Comparison of ENCODE assay signal across 1 cellular context in the genomic region with DNA sequence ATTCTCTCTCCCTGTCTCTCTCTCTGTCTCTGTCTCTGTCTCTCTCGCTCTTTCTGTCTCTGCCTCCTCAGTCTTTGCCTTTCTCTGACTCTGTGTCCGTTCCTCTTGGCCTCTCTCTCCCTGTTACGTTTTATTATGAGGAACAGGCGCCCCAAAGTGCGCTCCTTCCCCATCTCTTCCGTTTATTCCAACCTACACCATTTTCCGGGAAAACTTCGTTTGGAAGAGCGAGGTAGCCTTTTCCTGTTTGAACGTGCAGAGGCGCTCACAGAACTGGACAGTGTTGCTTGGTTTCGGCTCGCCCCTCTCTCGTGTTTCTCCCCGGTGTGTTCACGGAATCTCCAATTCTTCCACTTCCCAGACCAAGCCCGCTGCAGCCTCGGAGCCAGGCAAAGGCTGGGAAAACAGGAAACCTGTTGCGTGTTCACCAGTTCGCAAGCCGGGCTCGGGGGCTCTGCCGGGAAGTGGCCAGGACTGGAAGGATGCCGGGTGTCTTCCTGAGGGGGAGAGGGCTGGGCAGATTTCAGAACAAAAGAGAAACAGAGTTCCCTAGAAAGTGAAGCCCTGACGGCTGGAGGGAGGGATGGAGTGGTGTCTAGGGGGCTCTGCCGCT.
TF ChIP-seq lines count a peak whose summit lies in the region.

No MANE protein-coding gene starts in this region.

TF ChIP-seq in SK-N-SH treated with all-trans-retinoic acid at 6 μM for 48 hours, 23 proteins besides CTCF, POLR2A, EP300 and RAD21 (continued from another document):
- TF ChIP-seq, protein P1, sequence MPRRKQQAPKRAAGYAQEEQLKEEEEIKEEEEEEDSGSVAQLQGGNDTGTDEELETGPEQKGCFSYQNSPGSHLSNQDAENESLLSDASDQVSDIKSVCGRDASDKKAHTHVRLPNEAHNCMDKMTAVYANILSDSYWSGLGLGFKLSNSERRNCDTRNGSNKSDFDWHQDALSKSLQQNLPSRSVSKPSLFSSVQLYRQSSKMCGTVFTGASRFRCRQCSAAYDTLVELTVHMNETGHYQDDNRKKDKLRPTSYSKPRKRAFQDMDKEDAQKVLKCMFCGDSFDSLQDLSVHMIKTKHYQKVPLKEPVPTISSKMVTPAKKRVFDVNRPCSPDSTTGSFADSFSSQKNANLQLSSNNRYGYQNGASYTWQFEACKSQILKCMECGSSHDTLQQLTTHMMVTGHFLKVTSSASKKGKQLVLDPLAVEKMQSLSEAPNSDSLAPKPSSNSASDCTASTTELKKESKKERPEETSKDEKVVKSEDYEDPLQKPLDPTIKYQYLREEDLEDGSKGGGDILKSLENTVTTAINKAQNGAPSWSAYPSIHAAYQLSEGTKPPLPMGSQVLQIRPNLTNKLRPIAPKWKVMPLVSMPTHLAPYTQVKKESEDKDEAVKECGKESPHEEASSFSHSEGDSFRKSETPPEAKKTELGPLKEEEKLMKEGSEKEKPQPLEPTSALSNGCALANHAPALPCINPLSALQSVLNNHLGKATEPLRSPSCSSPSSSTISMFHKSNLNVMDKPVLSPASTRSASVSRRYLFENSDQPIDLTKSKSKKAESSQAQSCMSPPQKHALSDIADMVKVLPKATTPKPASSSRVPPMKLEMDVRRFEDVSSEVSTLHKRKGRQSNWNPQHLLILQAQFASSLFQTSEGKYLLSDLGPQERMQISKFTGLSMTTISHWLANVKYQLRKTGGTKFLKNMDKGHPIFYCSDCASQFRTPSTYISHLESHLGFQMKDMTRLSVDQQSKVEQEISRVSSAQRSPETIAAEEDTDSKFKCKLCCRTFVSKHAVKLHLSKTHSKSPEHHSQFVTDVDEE (CRISPR knock-in tag; IDR thresholded peaks at IDR 0.05) = no peak
- no peak for TF ChIP-seq ZFP30 (CRISPR knock-in tag; IDR thresholded peaks at IDR 0.05)
TF ChIP-seq in SK-N-SH treated with all-trans-retinoic acid at 6 μM for 48 hours: peak in this region for 0.
